In the genomic region with DNA sequence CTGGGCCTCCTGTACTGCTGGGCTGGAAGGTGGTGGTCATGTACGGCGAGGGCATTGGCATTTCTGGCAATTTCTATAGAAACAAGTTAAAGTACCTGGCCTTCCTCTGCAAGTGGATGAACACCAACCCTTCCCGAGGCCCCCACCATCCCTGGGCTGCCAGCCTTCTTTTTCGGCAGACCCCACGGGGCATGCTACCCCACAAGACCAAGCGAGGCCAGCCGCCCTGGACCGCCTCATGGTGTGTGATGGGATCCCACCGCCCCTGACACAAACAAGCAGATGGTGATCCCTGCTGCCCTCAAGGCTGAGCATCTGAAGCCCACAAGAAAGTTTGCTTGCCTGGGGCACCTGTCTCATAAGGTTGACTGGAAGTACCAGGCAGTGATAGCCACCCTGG, we compare ENCODE assay signal across 30 cellular contexts.
"Had no signal": no experiment of that assay in that cellular context is flagged by ENCODE, and none has a peak within 500 bp of the region (broad histone marks: within the 10 kb centered on the region; RNA-seq: fewer than 3 reads in every experiment).

No MANE protein-coding gene starts in this region.

- ATAC-seq: activated CD4-positive, CD25-positive, alpha-beta regulatory T cell treated with anti-CD3 and anti-CD28 coated beads, Interleukin-2, amount 50 U/mL, for 24 hours; activated CD8-positive, alpha-beta T cell treated with anti-CD3 and anti-CD28 coated beads for 36 hours; activated naive CD8-positive, alpha-beta T cell treated with anti-CD3 and anti-CD28 coated beads, Interleukin-2, amount 50 U/mL, for 24 hours; activated T-cell treated with anti-CD3 and anti-CD28 coated beads, Interleukin-2, amount 50 U/mL, for 4 hours; activated T-helper 17 cell treated with anti-CD3 and anti-CD28 coated beads, Interleukin-2, amount 50 U/mL, for 72 hours; effector memory CD8-positive, alpha-beta T cell; foreskin keratinocyte; gastrocnemius medialis; T-helper 17 cell had no signal

- H3K27me3 ChIP-seq: adrenal gland, ascending aorta, breast epithelium, esophagus muscularis mucosa, gastrocnemius medialis had no signal

- H3K9me3 ChIP-seq: adrenal gland, ascending aorta, breast epithelium, esophagus muscularis mucosa, gastrocnemius medialis had no signal

- H3K27ac ChIP-seq: adrenal gland, ascending aorta, breast epithelium, cardiac muscle cell, coronary artery, esophagus muscularis mucosa, foreskin keratinocyte, gastrocnemius medialis, WERI-Rb-1 had no signal

- H3K4me3 ChIP-seq: adrenal gland, ascending aorta, breast epithelium, cardiac muscle cell, coronary artery, esophagus muscularis mucosa, gastrocnemius medialis had no signal

- DNase-seq: activated B cell treated with CpG ODN at 0.5 μM for 24 hours; activated CD4-positive, alpha-beta T cell treated with anti-CD3 and anti-CD28 coated beads for 48 hours; activated CD4-positive, alpha-beta T cell treated with anti-CD3 and anti-CD28 coated beads, Interleukin-2, amount 50 U/mL, for 1 hour; activated CD4-positive, alpha-beta T cell treated with anti-CD3 and anti-CD28 coated beads, Interleukin-2, amount 50 U/mL, for 48 hours; activated CD8-positive, alpha-beta memory T cell treated with anti-CD3 and anti-CD28 coated beads for 24 hours; activated CD8-positive, alpha-beta T cell treated with anti-CD3 and anti-CD28 coated beads for 36 hours; activated effector memory CD4-positive, alpha-beta T cell treated with anti-CD3 and anti-CD28 coated beads, Interleukin-2, amount 50 U/mL, for 16 hours; activated naive CD4-positive, alpha-beta T cell treated with anti-CD3 and anti-CD28 coated beads for 36 hours; activated naive CD8-positive, alpha-beta T cell treated with anti-CD3 and anti-CD28 coated beads for 36 hours; activated naive CD8-positive, alpha-beta T cell treated with anti-CD3 and anti-CD28 coated beads, Interleukin-2, amount 50 U/mL, for 24 hours; activated T-cell treated with anti-CD3 and anti-CD28 coated beads, Interleukin-2, amount 50 U/mL, for 4 hours; adrenal gland; central memory CD4-positive, alpha-beta T cell; cerebellar nuclear complex; effector CD4-positive, alpha-beta T cell; effector memory CD8-positive, alpha-beta T cell; erythroblast; foreskin keratinocyte; gastrocnemius medialis; T-helper 1 cell; T-helper 17 cell; T1000; WERI-Rb-1 had no signal

- H3K36me3 ChIP-seq: adrenal gland, ascending aorta, breast epithelium, cardiac muscle cell, gastrocnemius medialis had no signal

- H3K4me1 ChIP-seq: ascending aorta, breast epithelium, foreskin keratinocyte, gastrocnemius medialis had no signal
